In the genomic region with DNA sequence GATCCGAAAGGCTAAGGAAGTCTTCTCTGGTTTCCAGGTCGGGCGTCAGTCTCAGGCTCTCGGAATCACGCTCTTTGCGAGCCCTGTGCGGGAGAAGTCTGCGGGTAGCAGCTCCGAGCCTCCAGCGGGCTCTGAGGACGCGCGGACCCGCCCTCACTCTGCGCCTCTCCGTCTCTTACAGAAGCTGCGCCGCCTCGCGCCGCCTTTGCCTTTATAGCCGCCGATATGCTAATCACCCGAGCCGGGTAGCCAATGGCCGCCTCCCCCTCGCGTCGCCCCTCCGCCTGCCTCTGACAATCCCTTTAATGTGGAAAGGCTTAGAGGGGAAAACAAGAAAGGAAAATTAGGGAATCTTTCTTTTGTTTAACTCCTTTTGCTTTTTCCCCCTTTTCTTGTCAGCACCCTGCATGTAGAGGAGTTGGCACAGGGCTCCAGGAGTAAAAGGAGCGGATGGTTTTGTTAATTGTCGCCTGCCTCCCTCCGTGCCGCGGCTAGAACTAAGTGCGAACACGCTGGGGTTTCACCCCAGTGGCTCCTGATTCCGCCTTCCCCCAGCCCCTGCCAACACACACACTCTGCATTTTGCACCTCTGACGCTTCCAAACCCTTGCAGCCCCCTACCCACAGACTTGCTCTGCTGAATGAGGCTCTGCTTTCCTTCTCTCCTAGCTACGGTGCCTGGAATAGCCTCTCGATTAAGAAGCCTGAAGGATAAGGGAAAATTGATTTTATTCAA, we compare ENCODE assay signal across 8 cellular contexts.
DNase-seq lines count a peak whose midpoint lies in the region; ATAC-seq lines count a peak whose summit lies in the region.

A gene with protein sequence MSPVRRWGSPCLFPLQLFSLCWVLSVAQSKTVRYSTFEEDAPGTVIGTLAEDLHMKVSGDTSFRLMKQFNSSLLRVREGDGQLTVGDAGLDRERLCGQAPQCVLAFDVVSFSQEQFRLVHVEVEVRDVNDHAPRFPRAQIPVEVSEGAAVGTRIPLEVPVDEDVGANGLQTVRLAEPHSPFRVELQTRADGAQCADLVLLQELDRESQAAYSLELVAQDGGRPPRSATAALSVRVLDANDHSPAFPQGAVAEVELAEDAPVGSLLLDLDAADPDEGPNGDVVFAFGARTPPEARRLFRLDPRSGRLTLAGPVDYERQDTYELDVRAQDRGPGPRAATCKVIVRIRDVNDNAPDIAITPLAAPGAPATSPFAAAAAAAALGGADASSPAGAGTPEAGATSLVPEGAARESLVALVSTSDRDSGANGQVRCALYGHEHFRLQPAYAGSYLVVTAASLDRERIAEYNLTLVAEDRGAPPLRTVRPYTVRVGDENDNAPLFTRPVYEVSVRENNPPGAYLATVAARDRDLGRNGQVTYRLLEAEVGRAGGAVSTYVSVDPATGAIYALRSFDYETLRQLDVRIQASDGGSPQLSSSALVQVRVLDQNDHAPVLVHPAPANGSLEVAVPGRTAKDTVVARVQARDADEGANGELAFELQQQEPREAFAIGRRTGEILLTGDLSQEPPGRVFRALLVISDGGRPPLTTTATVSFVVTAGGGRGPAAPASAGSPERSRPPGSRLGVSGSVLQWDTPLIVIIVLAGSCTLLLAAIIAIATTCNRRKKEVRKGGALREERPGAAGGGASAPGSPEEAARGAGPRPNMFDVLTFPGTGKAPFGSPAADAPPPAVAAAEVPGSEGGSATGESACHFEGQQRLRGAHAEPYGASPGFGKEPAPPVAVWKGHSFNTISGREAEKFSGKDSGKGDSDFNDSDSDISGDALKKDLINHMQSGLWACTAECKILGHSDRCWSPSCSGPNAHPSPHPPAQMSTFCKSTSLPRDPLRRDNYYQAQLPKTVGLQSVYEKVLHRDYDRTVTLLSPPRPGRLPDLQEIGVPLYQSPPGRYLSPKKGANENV (minus strand): TSS at position 186 of the 736 bp plus-strand sequence. CDS start 204 bp downstream, outside the sequence.

- peaks cover 35% of the 10 kb centered on the region for H3K27me3 Mint-ChIP-seq in memory B cell

- peaks cover 2% of the 10 kb centered on the region for H3K36me3 Mint-ChIP-seq in memory B cell

- H3K27ac Mint-ChIP-seq in memory B cell = peak within 1 kb of the TSS; percentile 4

- H3K27ac ChIP-seq in effector memory CD4-positive, alpha-beta T cell (ENCODE audit: insufficient read depth, low read length, poor library complexity, severe bottlenecking) = no peak within 1 kb of the TSS

- peaks cover 11% of the 10 kb centered on the region for H3K4me1 Mint-ChIP-seq in memory B cell

- H3K27me3 ChIP-seq in effector memory CD4-positive, alpha-beta T cell (replicated peaks; ENCODE audit: control insufficient read depth, insufficient read depth, low read length, poor library complexity, severe bottlenecking) = peaks cover 54% of the 10 kb centered on the region

- no peak within 1 kb of the TSS for H3K4me3 ChIP-seq in effector memory CD4-positive, alpha-beta T cell (ENCODE audit: insufficient read depth, low read depth, low read length, poor library complexity, severe bottlenecking)

- ATAC-seq in memory B cell (ENCODE audit: low read depth) = no peak
- no peak for ATAC-seq in HG02973 (IDR thresholded peaks at IDR 0.05; ENCODE audit: unreplicated experiment)
- no peak for ATAC-seq in GM21528 (IDR thresholded peaks at IDR 0.05; ENCODE audit: low FRiP score, unreplicated experiment)

- no peaks in the 10 kb centered on the region for H3K36me3 ChIP-seq in effector memory CD4-positive, alpha-beta T cell (ENCODE audit: control insufficient read depth, insufficient read depth, low read length)

- H3K9me3 ChIP-seq in effector memory CD4-positive, alpha-beta T cell (ENCODE audit: control insufficient read depth, low read length) = no peaks in the 10 kb centered on the region

- H3K9me3 Mint-ChIP-seq in memory B cell = peaks cover 3% of the 10 kb centered on the region

- H3K4me3 Mint-ChIP-seq in memory B cell = peak within 1 kb of the TSS; percentile 40

- H3K4me1 ChIP-seq in effector memory CD4-positive, alpha-beta T cell (ENCODE audit: control insufficient read depth, insufficient read depth, low read length, poor library complexity, severe bottlenecking) = peaks cover 10% of the 10 kb centered on the region

- DNase-seq in COR-L47 (lab: John Stamatoyannopoulos, UW) (peak; percentile 91), NCI-H1694 (lab: John Stamatoyannopoulos, UW) (peak; percentile 86), memory B cell (ENCODE audit: low spot score in 2 of 2) (no peak), foreskin melanocyte (no peak)
- DNase-seq in activated T-cell treated with anti-CD3 and anti-CD28 coated beads, Interleukin-2, amount 50 U/mL, for 48 hours = peak; percentile 30 to 46
- DNase-seq in effector memory CD4-positive, alpha-beta T cell = no peak

Comparison
In these comparisons a context has a peak if more than half of its experiments do, and no peak if none do; other contexts are left out.
1. DNase-seq: peak in COR-L47 (single experiment), NCI-H1694 (single experiment) and activated T-cell treated with anti-CD3 and anti-CD28 coated beads, Interleukin-2, amount 50 U/mL, for 48 hours (2 of 2); none in memory B cell (0 of 2), foreskin melanocyte (single experiment) and effector memory CD4-positive, alpha-beta T cell (0 of 3).